Comparison of ENCODE assay signal across 8 cellular contexts in genomic region chr12:85920324-85920947, GRCh38. TPM values are rescaled to one million over a fixed set of nuclear protein-coding genes. Genes with fewer than 3 reads are reported as not detected.
DNase-seq lines count a peak whose midpoint lies in the region; ATAC-seq and TF ChIP-seq lines count a peak whose summit lies in the region.

No MANE protein-coding gene starts in this region.

- H3K14ac ChIP-seq in IMR-90 (replicated peaks; ENCODE audit: low read depth, low read length) = no peak overlapping the region

- H3F3A ChIP-seq in PC-9 (ENCODE audit: insufficient read depth, low read depth) = no peaks in the 10 kb centered on the region

- no peak overlapping the region for H3K23ac ChIP-seq in IMR-90 (ENCODE audit: low read depth, low read length)

- H2BK5ac ChIP-seq in IMR-90 (ENCODE audit: low read depth, low read length, poor library complexity, severe bottlenecking) = no peak overlapping the region

- peak; percentile 77 for ATAC-seq in GM19452 (IDR thresholded peaks at IDR 0.05; ENCODE audit: unreplicated experiment)
- no peak; the same call in 1 of the 2 replicates for ATAC-seq in IMR-90 (ENCODE audit: low read depth)
- ATAC-seq in gastrocnemius medialis = no peak
- ATAC-seq in GM21423 (IDR thresholded peaks at IDR 0.05; ENCODE audit: unreplicated experiment) = no peak

- intact Hi-C loops in IMR-90 (cut with micrococcal nuclease) (loop anchor here (1.0 to 5.0 kb wide), 2 partner anchors 452 to 1927 kb away; no protein-coding TSS in a partner anchor), PC-9 (cut with micrococcal nuclease; ENCODE audit: unreplicated experiment) (loop anchor here (2.0 to 10.0 kb wide), 5 partner anchors 452 to 1924 kb away; no protein-coding TSS in a partner anchor), gastrocnemius medialis (cut with DNase I; ENCODE audit: low total_unique reads) (no loop called here)

- H3K4me3 ChIP-seq in IMR-90 (ENCODE audit: insufficient read depth, low read depth, low read length) (no peak overlapping the region), PC-9 (no peak overlapping the region), fibroblast of lung (replicated peaks in 1 of 4; ENCODE audit: control extremely low read depth in 1 of 4, insufficient read depth in 1 of 4, low read depth in 3 of 4, low read length in 4 of 4) (no peak overlapping the region), gastrocnemius medialis (no peak overlapping the region)

- no peaks in the 10 kb centered on the region for H4K20me1 ChIP-seq in IMR-90 (ENCODE audit: insufficient read depth, low read length)
- H4K20me1 ChIP-seq in PC-9 (ENCODE audit: insufficient read depth) = no peaks in the 10 kb centered on the region
- no peaks in the 10 kb centered on the region for H4K20me1 ChIP-seq in fibroblast of lung (ENCODE audit: control insufficient read depth, extremely low read depth, insufficient read depth, low read length)

- peak; percentile 6 for DNase-seq in COLO829 (ENCODE audit: low spot score)
- peak; percentile 6 for DNase-seq in IMR-90
- DNase-seq in PC-9 = no peak
- DNase-seq in fibroblast of lung (ENCODE audit: low read depth in 2 of 2) = peak; percentile 2 to 45
- DNase-seq in gastrocnemius medialis = no peak
- no peak for DNase-seq in activated CD4-positive, alpha-beta memory T cell treated with anti-CD3 and anti-CD28 coated beads, Interleukin-2, amount 10 ng/mL, durations not matched to agents 7 days and 5 days

- no peaks in the 10 kb centered on the region for H3K27me3 Mint-ChIP-seq in activated CD4-positive, alpha-beta memory T cell treated with anti-CD3 and anti-CD28 coated beads, Interleukin-2, amount 10 ng/mL, durations not matched to agents 7 days and 5 days

- H3K9me3 Mint-ChIP-seq in activated CD4-positive, alpha-beta memory T cell treated with anti-CD3 and anti-CD28 coated beads, Interleukin-2, amount 10 ng/mL, durations not matched to agents 7 days and 5 days = no peaks in the 10 kb centered on the region

- dilution Hi-C loops in IMR-90 (cut with HindIII; ENCODE audit: low sequenced_read_pairs, unreplicated experiment) = no loop called here

- H3K4me1 Mint-ChIP-seq in activated CD4-positive, alpha-beta memory T cell treated with anti-CD3 and anti-CD28 coated beads, Interleukin-2, amount 10 ng/mL, durations not matched to agents 7 days and 5 days = no peaks in the 10 kb centered on the region

- H2BK20ac ChIP-seq in IMR-90 (ENCODE audit: low read depth, low read length) = no peak overlapping the region

- peak; percentile 32 for TF ChIP-seq RAD21 in IMR-90 (IDR thresholded peaks at IDR 0.05; ENCODE audit: low read length)

- no peak overlapping the region for H3K4me3 Mint-ChIP-seq in activated CD4-positive, alpha-beta memory T cell treated with anti-CD3 and anti-CD28 coated beads, Interleukin-2, amount 10 ng/mL, durations not matched to agents 7 days and 5 days

- no CpG with 5 or more reads among the region's 3 CpGs for WGBS in IMR-90 (ENCODE audit: extremely low coverage in 2 of 2, insufficient read length in 1 of 2), 2 experiments

- BruUV-seq in IMR-90 (replicated peaks; lab: Mats Ljungman, UMichigan) (no TSS peak), PC-9 (replicated peaks; lab: Mats Ljungman, UMichigan) (no TSS peak)

- H2AFZ ChIP-seq in IMR-90 (replicated peaks; ENCODE audit: low read length, poor library complexity) (no peak overlapping the region), PC-9 (no peak overlapping the region), fibroblast of lung (ENCODE audit: low read length) (no peak overlapping the region)

- POLR2A ChIA-PET in IMR-90 (lab: Charles Lee; ENCODE audit: unreplicated experiment) (no interaction called here), PC-9 (lab: Charles Lee; ENCODE audit: unreplicated experiment) (no interaction called here)
- POLR2A ChIA-PET in activated CD4-positive, alpha-beta memory T cell treated with anti-CD3 and anti-CD28 coated beads, Interleukin-2, amount 10 ng/mL, durations not matched to agents 7 days and 5 days (lab: Charles Lee) = no interaction called here

- H3K9me3 ChIP-seq in IMR-90 (ENCODE audit: control insufficient read depth, insufficient read depth, low read length) = no peaks in the 10 kb centered on the region
- no peaks in the 10 kb centered on the region for H3K9me3 ChIP-seq in PC-9 (ENCODE audit: insufficient read depth, low read depth)
- H3K9me3 ChIP-seq in fibroblast of lung (ENCODE audit: control insufficient read depth, insufficient read depth, low read depth, low read length) = no peaks in the 10 kb centered on the region
- no peaks in the 10 kb centered on the region for H3K9me3 ChIP-seq in gastrocnemius medialis

- H3K18ac ChIP-seq in IMR-90 (ENCODE audit: low read depth, low read length) = no peak overlapping the region

- CTCF ChIA-PET in IMR-90 (lab: Yijun Ruan, JAX) = interaction anchor here (0.5 to 1.3 kb wide), 5 partner anchors 22 to 994 kb away, joined by 3 to 7 read pairs (median 5); no protein-coding TSS in a partner anchor
- CTCF ChIA-PET in PC-9 (lab: Charles Lee) = interaction anchor here (0.6 kb wide), 1 partner anchor 452 kb away, joined by 3 read pairs; no protein-coding TSS in a partner anchor
- CTCF ChIA-PET in activated CD4-positive, alpha-beta memory T cell treated with anti-CD3 and anti-CD28 coated beads, Interleukin-2, amount 10 ng/mL, durations not matched to agents 7 days and 5 days (lab: Charles Lee) = interaction anchor here (0.9 to 1.5 kb wide), 6 partner anchors 9 to 452 kb away, joined by 3 to 5 read pairs (median 4); no protein-coding TSS in a partner anchor

- in situ Hi-C loops in IMR-90 (cut with MboI; ENCODE audit: low sequenced_read_pairs) (no loop called here), gastrocnemius medialis (cut with MboI; ENCODE audit: low sequenced_read_pairs in 4 of 4) (no loop called here)

- no peak overlapping the region for H2BK15ac ChIP-seq in IMR-90 (ENCODE audit: low read depth, low read length)

- no peak overlapping the region for H3K4ac ChIP-seq in IMR-90 (ENCODE audit: low read depth, low read length)

- H3K27me3 ChIP-seq in IMR-90 (ENCODE audit: control insufficient read depth, insufficient read depth, low read length) (no peaks in the 10 kb centered on the region), PC-9 (ENCODE audit: insufficient read depth, low read depth) (no peaks in the 10 kb centered on the region), fibroblast of lung (ENCODE audit: control insufficient read depth, insufficient read depth, low read length) (no peaks in the 10 kb centered on the region), gastrocnemius medialis (no peaks in the 10 kb centered on the region)

- no peaks in the 10 kb centered on the region for H3K9me1 ChIP-seq in IMR-90 (ENCODE audit: insufficient read depth, low read length)

- peak; percentile 56 for TF ChIP-seq CTCF in IMR-90 (conservative IDR thresholded peaks at IDR 0.05; ENCODE audit: low read depth, low read length)
- TF ChIP-seq CTCF in PC-9 (conservative IDR thresholded peaks at IDR 0.05) = peak; percentile 77
- peak in 1 of 2 donors; percentile 46 for TF ChIP-seq CTCF in fibroblast of lung (conservative IDR thresholded peaks at IDR 0.05 in 1 of 2, IDR thresholded peaks at IDR 0.05 in 1 of 2; ENCODE audit: low read depth in 1 of 2, low read length in 2 of 2)
- peak in 3 of 5 experiments; percentile 21 to 57 (median 56) for TF ChIP-seq CTCF in gastrocnemius medialis (IDR thresholded peaks at IDR 0.05 in 4 of 5, conservative IDR thresholded peaks at IDR 0.05 in 1 of 5)

- H4K5ac ChIP-seq in IMR-90 (ENCODE audit: low read depth, low read length) = no peak overlapping the region

- H4K8ac ChIP-seq in IMR-90 (ENCODE audit: low read depth in 2 of 2, low read length in 2 of 2) = no peak overlapping the region

- H3K4me2 ChIP-seq in IMR-90 (ENCODE audit: low read depth, low read length) (no peak overlapping the region), PC-9 (peak overlapping the region; percentile 24; the same call in 1 of the 2 replicates), fibroblast of lung (ENCODE audit: extremely low read depth, insufficient read depth, low read length) (no peak overlapping the region)

- H3K27ac ChIP-seq in IMR-90 (ENCODE audit: insufficient read depth, low read length) (no peak overlapping the region), PC-9 (no peak overlapping the region), fibroblast of lung (ENCODE audit: insufficient read depth, low read length) (no peak overlapping the region), gastrocnemius medialis (no peak overlapping the region)

- no peak overlapping the region for H2BK120ac ChIP-seq in IMR-90 (ENCODE audit: low read depth, low read length)

- H3K4me1 ChIP-seq in IMR-90 (ENCODE audit: control insufficient read depth, insufficient read depth, low read length) (no peaks in the 10 kb centered on the region), PC-9 (replicated peaks; ENCODE audit: insufficient read depth) (no peaks in the 10 kb centered on the region), fibroblast of lung (ENCODE audit: control insufficient read depth, extremely low read depth, insufficient read depth, low read length) (no peaks in the 10 kb centered on the region), gastrocnemius medialis (no peaks in the 10 kb centered on the region)

- H3K9ac ChIP-seq in IMR-90 (ENCODE audit: low read depth, low read length) (no peak overlapping the region), fibroblast of lung (ENCODE audit: insufficient read depth, low read length) (no peak overlapping the region)

- no peak overlapping the region for H3K56ac ChIP-seq in IMR-90 (ENCODE audit: extremely low read depth, insufficient read depth, low read length)

- no peaks in the 10 kb centered on the region for H3K36me3 Mint-ChIP-seq in activated CD4-positive, alpha-beta memory T cell treated with anti-CD3 and anti-CD28 coated beads, Interleukin-2, amount 10 ng/mL, durations not matched to agents 7 days and 5 days (ENCODE audit: low read depth)

- TF ChIP-seq POLR2A in IMR-90 (IDR thresholded peaks at IDR 0.05; ENCODE audit: low read depth, low read length) (no peak), gastrocnemius medialis (IDR thresholded peaks at IDR 0.05) (no peak)

- H3K79me2 ChIP-seq in PC-9 (ENCODE audit: low read depth) (no peaks in the 10 kb centered on the region), fibroblast of lung (ENCODE audit: control insufficient read depth, insufficient read depth, low read length) (no peaks in the 10 kb centered on the region)

- H2AK5ac ChIP-seq in IMR-90 (ENCODE audit: low read depth, low read length) = no peak overlapping the region

- no peak overlapping the region for H4K91ac ChIP-seq in IMR-90 (ENCODE audit: insufficient read depth, low read depth, low read length)

- H2AK9ac ChIP-seq in IMR-90 (replicated peaks; ENCODE audit: low read depth, low read length, poor library complexity) = no peak overlapping the region

- no peaks in the 10 kb centered on the region for H3K9me2 ChIP-seq in PC-9 (ENCODE audit: insufficient read depth)

- no peaks in the 10 kb centered on the region for H3K36me3 ChIP-seq in IMR-90 (ENCODE audit: control insufficient read depth, insufficient read depth, low read length)
- H3K36me3 ChIP-seq in PC-9 (ENCODE audit: low read depth) = no peaks in the 10 kb centered on the region
- no peaks in the 10 kb centered on the region for H3K36me3 ChIP-seq in fibroblast of lung (ENCODE audit: control insufficient read depth, insufficient read depth, low read length)
- no peaks in the 10 kb centered on the region for H3K36me3 ChIP-seq in gastrocnemius medialis

- no peak overlapping the region for H3K27ac Mint-ChIP-seq in activated CD4-positive, alpha-beta memory T cell treated with anti-CD3 and anti-CD28 coated beads, Interleukin-2, amount 10 ng/mL, durations not matched to agents 7 days and 5 days

- no peaks in the 10 kb centered on the region for H3K79me1 ChIP-seq in IMR-90 (ENCODE audit: low read depth in 1 of 2, low read length in 2 of 2)

RNA-seq across cellular contexts. Expression of gene NTS, which starts 46.3 kb away (rescaled TPM):
- total RNA-seq in IMR-90 (2012; rRNA removed) (not detected in 2 replicates), PC-9 (2021) (not detected in 2 replicates), fibroblast of lung (not detected in 2 replicates), gastrocnemius medialis (not detected)
- polyA plus RNA-seq in IMR-90 (2012; rRNA removed) (not detected in 2 replicates), fibroblast of lung (0.28 TPM in 1 of 2 replicates, not detected in the other)
- not detected in 2 replicates for polyA plus RNA-seq in IMR-90 (2012; cell fraction: cytosol; rRNA removed)
- polyA plus RNA-seq in IMR-90 (2012; cell fraction: nucleus; rRNA removed; ENCODE audit: low replicate concordance) = not detected in 2 replicates
- 0.21 TPM in 1 of 2 replicates, not detected in the other for polyA plus RNA-seq in fibroblast of lung (2012)
- not detected in 2 replicates for polyA minus RNA-seq in fibroblast of lung (ENCODE audit: low replicate concordance)
- not detected for total RNA-seq in activated CD4-positive, alpha-beta memory T cell treated with anti-CD3 and anti-CD28 coated beads, Interleukin-2, amount 10 ng/mL, durations not matched to agents 7 days and 5 days

Comparison
In these comparisons a context has a peak if more than half of its experiments do, and no peak if none do; other contexts are left out.
1. DNase-seq: peak in COLO829 (single experiment), IMR-90 (single experiment) and fibroblast of lung (2 of 2); none in PC-9 (0 of 2), gastrocnemius medialis (0 of 2) and activated CD4-positive, alpha-beta memory T cell treated with anti-CD3 and anti-CD28 coated beads, Interleukin-2, amount 10 ng/mL, durations not matched to agents 7 days and 5 days (single experiment).